In genomic region chr1:827221-828063, GRCh38 we compare ENCODE assay signal across 8 cellular contexts.
A peak's percentile ranks its signal among the peaks of the same experiment; 100 is the strongest.
DNase-seq lines count a peak whose midpoint lies in the region; ATAC-seq and TF ChIP-seq lines count a peak whose summit lies in the region.
"Not testable (repeated sequence)": the region's sequence is repeated elsewhere in the genome, so short reads cannot be mapped to it uniquely, and the experiment has no call there.

No MANE protein-coding gene starts in this region.

- peak overlapping the region; percentile 96 for H3K4me3 Mint-ChIP-seq in HFFc6
- H3K4me3 Mint-ChIP-seq in glutamatergic neuron (ENCODE audit: unreplicated experiment) = peak overlapping the region; percentile 94

- peak; percentile 97 for ATAC-seq in omental fat pad (ENCODE audit: low FRiP score)

- not testable (repeated sequence) for TF ChIP-seq POLR2A in testis (IDR thresholded peaks at IDR 0.05)

- H3K36me3 Mint-ChIP-seq in HFFc6 (ENCODE audit: low read depth); glutamatergic neuron (ENCODE audit: unreplicated experiment): not testable (repeated sequence)

- WGBS in testis, 2 donors = 0 to 1% methylated on average over 13 to 57 of the region's 105 CpGs

- H3K4me1 ChIP-seq in testis = not testable (repeated sequence)

- not testable (repeated sequence) for H3K27me3 Mint-ChIP-seq in HFFc6 (ENCODE audit: insufficient read depth); glutamatergic neuron (ENCODE audit: unreplicated experiment)

- peak; percentile 89 for DNase-seq in HFFc6
- peak; percentile 76 for DNase-seq in MV-4-11 (lab: John Stamatoyannopoulos, UW)
- DNase-seq in SK-N-MC (ENCODE audit: low read depth, low spot score) = not testable (repeated sequence)
- peak; percentile 97 for DNase-seq in activated naive CD4-positive, alpha-beta T cell treated with anti-CD3 and anti-CD28 coated beads, Interleukin-2, amount 50 U/mL, for 16 hours
- DNase-seq in glutamatergic neuron = peak; percentile 97
- peak; percentile 96 for DNase-seq in omental fat pad (ENCODE audit: low spot score)
- DNase-seq in testis = peak; percentile 98

- TF ChIP-seq CTCF in HFFc6 (IDR thresholded peaks at IDR 0.05); glutamatergic neuron (IDR thresholded peaks at IDR 0.05; ENCODE audit: partially characterized antibody, unreplicated experiment); omental fat pad (IDR thresholded peaks at IDR 0.05); testis (IDR thresholded peaks at IDR 0.05): not testable (repeated sequence)

- H3K9ac ChIP-seq in SK-N-MC (ENCODE audit: insufficient read length) = peak overlapping the region; percentile 73

- H3K27ac ChIP-seq in SK-N-MC = not testable (repeated sequence)
- H3K27ac ChIP-seq in testis = peak overlapping the region; percentile 89 to 94

- H3K4me1 Mint-ChIP-seq in HFFc6 (ENCODE audit: low read depth) (peaks cover 21% of the 10 kb centered on the region), glutamatergic neuron (ENCODE audit: low read depth, unreplicated experiment) (peaks cover 36% of the 10 kb centered on the region)

- H3K27me3 ChIP-seq in testis = not testable (repeated sequence)

- H3K27ac Mint-ChIP-seq in HFFc6 (peak overlapping the region; percentile 90), glutamatergic neuron (ENCODE audit: unreplicated experiment) (peak overlapping the region; percentile 83)

- not testable (repeated sequence) for H3K9me3 Mint-ChIP-seq in HFFc6; glutamatergic neuron (ENCODE audit: unreplicated experiment)

- H3K36me3 ChIP-seq in SK-N-MC (ENCODE audit: insufficient read depth, low read length); testis (ENCODE audit: low read depth, missing control alignments): not testable (repeated sequence)

- intact Hi-C loops in testis (cut with DNase I; ENCODE audit: low total_unique reads) = not testable (repeated sequence)

- H3K4me3 ChIP-seq in GM08714 (ENCODE audit: low read length) (peak overlapping the region; percentile 97), SK-N-MC (peak overlapping the region; percentile 83), testis (peak overlapping the region; percentile 72 to 85)

- H3K9me3 ChIP-seq in SK-N-MC (ENCODE audit: low read depth, low read length); testis: not testable (repeated sequence)
